Comparison of ENCODE assay signal across 1 cellular context in the genomic region with DNA sequence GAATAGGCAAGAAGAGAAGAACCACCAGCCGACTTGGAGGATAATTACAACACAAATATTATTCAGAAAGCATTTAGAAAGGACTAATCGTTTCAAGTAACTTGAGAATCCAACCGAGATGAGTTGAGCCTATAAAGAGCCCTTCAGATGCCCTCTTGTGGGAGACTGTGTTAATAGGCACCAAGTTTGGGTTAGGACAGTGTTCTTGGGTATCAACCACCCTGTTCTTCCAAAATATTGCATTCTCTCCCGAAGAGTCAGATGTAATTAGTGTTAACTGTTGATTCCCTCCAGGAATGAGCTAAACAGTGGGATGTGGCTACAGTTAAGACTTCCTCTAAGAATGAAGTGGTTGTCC.
TF ChIP-seq lines count a peak whose summit lies in the region.

No MANE protein-coding gene starts in this region.

TF ChIP-seq in GM23338, 12 proteins besides CTCF, POLR2A, EP300 and RAD21 (continued from another document):
- TF ChIP-seq, protein P1, sequence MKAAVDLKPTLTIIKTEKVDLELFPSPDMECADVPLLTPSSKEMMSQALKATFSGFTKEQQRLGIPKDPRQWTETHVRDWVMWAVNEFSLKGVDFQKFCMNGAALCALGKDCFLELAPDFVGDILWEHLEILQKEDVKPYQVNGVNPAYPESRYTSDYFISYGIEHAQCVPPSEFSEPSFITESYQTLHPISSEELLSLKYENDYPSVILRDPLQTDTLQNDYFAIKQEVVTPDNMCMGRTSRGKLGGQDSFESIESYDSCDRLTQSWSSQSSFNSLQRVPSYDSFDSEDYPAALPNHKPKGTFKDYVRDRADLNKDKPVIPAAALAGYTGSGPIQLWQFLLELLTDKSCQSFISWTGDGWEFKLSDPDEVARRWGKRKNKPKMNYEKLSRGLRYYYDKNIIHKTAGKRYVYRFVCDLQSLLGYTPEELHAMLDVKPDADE (IDR thresholded peaks at IDR 0.05): no peak
- TF ChIP-seq POLR2AphosphoS5 (IDR thresholded peaks at IDR 0.05; ENCODE audit: low read depth): no peak
- no peak for TF ChIP-seq EZH2phosphoT487 (IDR thresholded peaks at IDR 0.05; ENCODE audit: unreplicated experiment)
- no peak for TF ChIP-seq CREB1 (CRISPR knock-in tag; IDR thresholded peaks at IDR 0.05; ENCODE audit: low read depth)
- TF ChIP-seq STAT1 (IDR thresholded peaks at IDR 0.05; ENCODE audit: unreplicated experiment): no peak
- TF ChIP-seq ZNF331 (CRISPR knock-in tag; IDR thresholded peaks at IDR 0.05; ENCODE audit: low read depth): no peak
- TF ChIP-seq NANOG (IDR thresholded peaks at IDR 0.05; ENCODE audit: borderline replicate concordance): no peak
